Comparison of ENCODE assay signal across 9 cellular contexts in the genomic region with DNA sequence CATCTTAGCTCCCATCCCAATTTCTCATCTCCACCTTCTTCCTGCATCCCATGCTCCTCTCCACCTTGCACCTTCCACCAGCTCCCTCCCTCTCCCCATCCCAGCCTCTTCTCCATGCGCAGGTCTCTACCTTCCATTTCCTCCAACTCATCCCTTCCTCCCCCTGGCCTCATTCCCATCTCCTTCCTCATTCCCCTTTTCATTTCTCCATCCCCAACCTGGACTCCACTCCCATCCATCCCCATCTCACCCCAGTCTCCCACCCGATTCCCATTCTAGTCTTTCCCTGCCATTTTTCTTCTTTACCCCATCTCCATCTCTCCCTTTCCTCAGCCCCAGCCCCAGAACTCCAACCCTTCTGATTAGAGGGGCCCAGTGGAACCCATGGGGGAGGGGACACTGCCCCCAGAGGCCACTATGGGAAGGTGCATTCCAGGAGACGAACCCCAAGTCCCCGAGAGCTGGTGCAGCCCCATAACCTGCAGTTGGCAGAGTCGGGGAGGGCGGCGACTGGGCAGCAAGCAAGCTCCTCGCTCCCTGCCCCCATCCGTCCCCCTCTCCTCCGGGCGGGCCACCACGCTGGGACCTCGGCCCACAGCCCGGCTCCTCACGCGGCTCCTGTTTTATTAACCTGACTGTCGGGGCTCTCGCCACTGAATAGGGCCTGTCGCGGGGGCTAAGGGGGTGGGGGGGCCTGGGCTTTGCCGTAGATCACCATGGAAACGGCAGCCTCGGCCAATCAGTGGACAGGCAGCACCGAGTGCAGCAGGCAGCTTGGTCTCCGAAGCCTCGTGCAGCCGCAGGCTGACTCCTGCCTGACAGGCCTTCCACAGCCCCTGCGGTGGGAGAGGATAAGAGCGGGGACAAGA.
DNase-seq lines count a peak whose midpoint lies in the region; ATAC-seq and TF ChIP-seq lines count a peak whose summit lies in the region.
"Had no signal": no experiment of that assay in that cellular context is flagged by ENCODE, and none has a peak within 500 bp of the region (broad histone marks: within the 10 kb centered on the region; RNA-seq: fewer than 3 reads in every experiment).

No MANE protein-coding gene starts in this region.

- H3K36me3 ChIP-seq in breast epithelium (no peaks in the 10 kb centered on the region), liver (ENCODE audit: control insufficient read depth in 4 of 4, insufficient read depth in 3 of 4, low read depth in 1 of 4, low read length in 3 of 4) (no peaks in the 10 kb centered on the region), upper lobe of left lung (no peaks in the 10 kb centered on the region)
- H3K36me3 ChIP-seq: BLaER1 treated with 17β-estradiol and CSF1 and Interleukin-3, amounts not matched to agents 10 nM and 100 nM had no signal

- no peak overlapping the region for H3K27ac ChIP-seq in breast epithelium
- no peak overlapping the region for H3K27ac ChIP-seq in liver (ENCODE audit: low read depth in 1 of 2, low read length in 2 of 2)
- no peak overlapping the region for H3K27ac ChIP-seq in upper lobe of left lung
- H3K27ac ChIP-seq: BLaER1 treated with 17β-estradiol and CSF1 and Interleukin-3, amounts not matched to agents 10 nM and 100 nM had no signal

- peak; percentile 20 to 36 (median 27) for TF ChIP-seq CTCF in breast epithelium (IDR thresholded peaks at IDR 0.05)
- peak; percentile 40 for TF ChIP-seq CTCF in liver (IDR thresholded peaks at IDR 0.05; ENCODE audit: low read depth, low read length, missing input control)
- peak; percentile 32 to 70 (median 46) for TF ChIP-seq CTCF in upper lobe of left lung (IDR thresholded peaks at IDR 0.05)

- no peaks in the 10 kb centered on the region for H3K27me3 ChIP-seq in breast epithelium
- H3K27me3 ChIP-seq in liver (ENCODE audit: control insufficient read depth in 4 of 4, insufficient read depth in 4 of 4, low read length in 3 of 4): no peaks in the 10 kb centered on the region
- H3K27me3 ChIP-seq in upper lobe of left lung: no peaks in the 10 kb centered on the region
- H3K27me3 ChIP-seq: BLaER1 treated with 17β-estradiol and CSF1 and Interleukin-3, amounts not matched to agents 10 nM and 100 nM had no signal

- H3K4me1 ChIP-seq in breast epithelium (no peaks in the 10 kb centered on the region), liver (ENCODE audit: control insufficient read depth in 4 of 4, insufficient read depth in 4 of 4, low read length in 3 of 4) (no peaks in the 10 kb centered on the region), upper lobe of left lung (peaks cover 8 to 16% (median 13%) of the 10 kb centered on the region in 4 donors)

- H3K9ac ChIP-seq in liver (ENCODE audit: low read depth in 1 of 2, low read length in 2 of 2): no peak overlapping the region
- H3K9ac ChIP-seq: BLaER1 treated with 17β-estradiol and CSF1 and Interleukin-3, amounts not matched to agents 10 nM and 100 nM had no signal

- no peaks in the 10 kb centered on the region for H3K9me3 ChIP-seq in breast epithelium
- no peaks in the 10 kb centered on the region for H3K9me3 ChIP-seq in liver (ENCODE audit: control insufficient read depth in 4 of 4, low read length in 3 of 4)
- no peaks in the 10 kb centered on the region for H3K9me3 ChIP-seq in upper lobe of left lung
- H3K9me3 ChIP-seq: BLaER1 treated with 17β-estradiol and CSF1 and Interleukin-3, amounts not matched to agents 10 nM and 100 nM had no signal

- peak; percentile 60 for ATAC-seq in HG02763 (IDR thresholded peaks at IDR 0.05; ENCODE audit: unreplicated experiment)
- ATAC-seq in upper lobe of left lung (ENCODE audit: low FRiP score in 2 of 2): peak; percentile 3 to 27

- H3K4me3 ChIP-seq in breast epithelium: peak overlapping the region in 1 of 3 donors; percentile 0
- H3K4me3 ChIP-seq in liver (ENCODE audit: low read depth in 1 of 3, low read length in 3 of 3): no peak overlapping the region
- no peak overlapping the region for H3K4me3 ChIP-seq in upper lobe of left lung
- H3K4me3 ChIP-seq: BLaER1 treated with 17β-estradiol and CSF1 and Interleukin-3, amounts not matched to agents 10 nM and 100 nM had no signal

- intact Hi-C loops in breast epithelium (cut with DNase I; ENCODE audit: low total_unique reads): no loop called here

- DNase-seq in NCI-H1417 (lab: John Stamatoyannopoulos, UW) (peak in 2 of 3 experiments; percentile 75 to 85), NCI-H1417 treated with DMSO at 0.1 percent for 48 hours (lab: John Stamatoyannopoulos, UW) (no peak), SK-N-DZ (ENCODE audit: low spot score) (peak; percentile 92), breast epithelium (ENCODE audit: low spot score in 2 of 2) (no peak), upper lobe of left lung (peak in 1 of 2 donors; percentile 69), SKM-1 treated with dmso at 0.1 percent for 144 hours (lab: John Stamatoyannopoulos, UW; ENCODE audit: unreplicated experiment) (no peak)

- TF ChIP-seq RAD21 in liver (IDR thresholded peaks at IDR 0.05): peak in 1 of 2 donors; percentile 45

- TF ChIP-seq POLR2A in breast epithelium (IDR thresholded peaks at IDR 0.05): no peak
- no peak for TF ChIP-seq POLR2A in upper lobe of left lung (IDR thresholded peaks at IDR 0.05)

- 17% methylated on average over 29 of the region's 29 CpGs for WGBS in liver
- WGBS in upper lobe of left lung, 2 donors: 25 to 31% methylated on average over 12 to 29 of the region's 29 CpGs

- TF ChIP-seq EP300 in upper lobe of left lung (IDR thresholded peaks at IDR 0.05): no peak

TF ChIP-seq in liver, 16 proteins besides CTCF, POLR2A, EP300 and RAD21:
- TF ChIP-seq EGR1 (IDR thresholded peaks at IDR 0.05; ENCODE audit: low read depth in 2 of 2): no peak
- TF ChIP-seq, protein P1, sequence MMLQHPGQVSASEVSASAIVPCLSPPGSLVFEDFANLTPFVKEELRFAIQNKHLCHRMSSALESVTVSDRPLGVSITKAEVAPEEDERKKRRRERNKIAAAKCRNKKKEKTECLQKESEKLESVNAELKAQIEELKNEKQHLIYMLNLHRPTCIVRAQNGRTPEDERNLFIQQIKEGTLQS (IDR thresholded peaks at IDR 0.05): no peak
- no peak for TF ChIP-seq YY1 (IDR thresholded peaks at IDR 0.05)
- TF ChIP-seq RXRA (IDR thresholded peaks at IDR 0.05): no peak
- no peak for TF ChIP-seq SP1 (IDR thresholded peaks at IDR 0.05)
- TF ChIP-seq HNF4G (IDR thresholded peaks at IDR 0.05): no peak
- TF ChIP-seq NR2F2 (IDR thresholded peaks at IDR 0.05): no peak
- TF ChIP-seq, protein P2, sequence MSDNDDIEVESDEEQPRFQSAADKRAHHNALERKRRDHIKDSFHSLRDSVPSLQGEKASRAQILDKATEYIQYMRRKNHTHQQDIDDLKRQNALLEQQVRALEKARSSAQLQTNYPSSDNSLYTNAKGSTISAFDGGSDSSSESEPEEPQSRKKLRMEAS (IDR thresholded peaks at IDR 0.05): no peak
- no peak for TF ChIP-seq HNF4A (conservative IDR thresholded peaks at IDR 0.05)
- no peak for TF ChIP-seq FOXA1 (IDR thresholded peaks at IDR 0.05)
- TF ChIP-seq, protein P3, sequence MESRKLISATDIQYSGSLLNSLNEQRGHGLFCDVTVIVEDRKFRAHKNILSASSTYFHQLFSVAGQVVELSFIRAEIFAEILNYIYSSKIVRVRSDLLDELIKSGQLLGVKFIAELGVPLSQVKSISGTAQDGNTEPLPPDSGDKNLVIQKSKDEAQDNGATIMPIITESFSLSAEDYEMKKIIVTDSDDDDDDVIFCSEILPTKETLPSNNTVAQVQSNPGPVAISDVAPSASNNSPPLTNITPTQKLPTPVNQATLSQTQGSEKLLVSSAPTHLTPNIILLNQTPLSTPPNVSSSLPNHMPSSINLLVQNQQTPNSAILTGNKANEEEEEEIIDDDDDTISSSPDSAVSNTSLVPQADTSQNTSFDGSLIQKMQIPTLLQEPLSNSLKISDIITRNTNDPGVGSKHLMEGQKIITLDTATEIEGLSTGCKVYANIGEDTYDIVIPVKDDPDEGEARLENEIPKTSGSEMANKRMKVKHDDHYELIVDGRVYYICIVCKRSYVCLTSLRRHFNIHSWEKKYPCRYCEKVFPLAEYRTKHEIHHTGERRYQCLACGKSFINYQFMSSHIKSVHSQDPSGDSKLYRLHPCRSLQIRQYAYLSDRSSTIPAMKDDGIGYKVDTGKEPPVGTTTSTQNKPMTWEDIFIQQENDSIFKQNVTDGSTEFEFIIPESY (IDR thresholded peaks at IDR 0.05): no peak

Comparison
In these comparisons a context has a peak if more than half of its experiments do, and no peak if none do; other contexts are left out.
1. DNase-seq: peak in NCI-H1417 (2 of 3) and SK-N-DZ (single experiment); none in NCI-H1417 treated with DMSO at 0.1 percent for 48 hours (single experiment), breast epithelium (0 of 2) and SKM-1 treated with dmso at 0.1 percent for 144 hours (single experiment).
2. Peak in every context shown above with its lines, with median percentiles within 50 percentile points of each other: CTCF ChIP-seq.